In genomic region chr12:45742590-45742989, GRCh38 we compare ENCODE assay signal across 1 cellular context.
TF ChIP-seq lines count a peak whose summit lies in the region.

No MANE protein-coding gene starts in this region.

TF ChIP-seq in K562, 482 proteins besides CTCF, POLR2A, EP300 and RAD21 (continued from another document):
- TF ChIP-seq CBX3 (IDR thresholded peaks at IDR 0.05; ENCODE audit: borderline replicate concordance in 1 of 2, low read length in 2 of 2) (peak in 1 of 2 experiments; percentile 91; a peak in 2 of 3 replicates), CHAMP1 (IDR thresholded peaks at IDR 0.05) (peak; percentile 47; the same call in 1 of the 2 replicates), ETS2 (tag; IDR thresholded peaks at IDR 0.05; ENCODE audit: borderline replicate concordance, poor library complexity, severe bottlenecking) (no peak), ARNT (IDR thresholded peaks at IDR 0.05) (no peak), KDM5B (IDR thresholded peaks at IDR 0.05; ENCODE audit: insufficient replicate concordance, low read depth, low read length) (no peak), STAT5B (CRISPR knock-in tag; IDR thresholded peaks at IDR 0.05) (no peak), POLR3A (IDR thresholded peaks at IDR 0.05; ENCODE audit: borderline replicate concordance, extremely low read depth, insufficient read depth, insufficient read length) (no peak), ZC3H4 (CRISPR knock-in tag; IDR thresholded peaks at IDR 0.05; ENCODE audit: borderline replicate concordance) (no peak), ZBTB40 (IDR thresholded peaks at IDR 0.05) (no peak), ZBTB40 (CRISPR knock-in tag; IDR thresholded peaks at IDR 0.05) (no peak), CLOCK (CRISPR knock-in tag; IDR thresholded peaks at IDR 0.05; ENCODE audit: borderline replicate concordance) (no peak), CUX1 (CRISPR knock-in tag; IDR thresholded peaks at IDR 0.05) (no peak), ATF4 (CRISPR knock-in tag; IDR thresholded peaks at IDR 0.05) (no peak), ZFPM2 (CRISPR knock-in tag; IDR thresholded peaks at IDR 0.05) (no peak), MCM2 (IDR thresholded peaks at IDR 0.05; ENCODE audit: low read depth) (no peak), POLR2G (IDR thresholded peaks at IDR 0.05; ENCODE audit: low read depth, low read length) (no peak)
TF ChIP-seq in K562: peak in this region for 6.
